Comparison of ENCODE assay signal across 7 cellular contexts in the genomic region with DNA sequence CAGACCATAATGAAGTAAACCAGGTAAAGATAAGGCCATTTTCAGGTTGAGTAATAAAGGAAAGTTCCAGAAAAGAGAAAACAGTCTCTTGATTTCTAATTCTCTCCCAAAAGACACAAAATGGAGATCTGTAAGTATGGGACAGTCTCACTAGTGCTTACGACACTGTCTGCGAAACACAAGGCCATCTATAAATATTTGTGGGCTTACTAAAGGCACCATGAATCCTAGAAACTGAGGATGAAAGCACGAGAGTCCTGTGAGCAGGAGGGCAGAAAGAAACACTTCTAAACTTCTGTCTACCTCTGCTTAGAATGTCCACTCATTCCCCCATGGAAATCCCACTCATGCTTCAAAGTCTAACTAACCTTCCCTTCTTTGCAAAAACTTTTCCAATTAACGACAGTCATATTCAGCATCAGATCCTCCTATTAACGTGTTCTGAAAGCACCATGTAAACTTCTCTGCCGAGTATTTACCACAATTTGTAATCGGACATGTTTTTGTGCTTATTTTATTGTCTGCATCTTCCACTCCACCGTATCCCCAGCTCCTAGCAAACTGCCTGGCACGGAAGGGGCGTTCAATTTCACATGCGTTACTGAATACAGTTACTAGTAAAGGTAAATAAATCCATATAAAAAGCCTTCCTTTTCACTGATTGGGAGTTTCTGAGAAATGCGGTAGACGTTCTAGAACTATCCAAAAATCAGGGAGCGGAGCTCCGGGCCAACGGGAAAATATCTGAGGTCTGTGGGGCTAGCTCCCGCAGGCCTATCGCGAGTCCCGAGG. TPM values are rescaled to one million over a fixed set of nuclear protein-coding genes. Genes with fewer than 3 reads are reported as not detected.
DNase-seq lines count a peak whose midpoint lies in the region; ATAC-seq and TF ChIP-seq lines count a peak whose summit lies in the region.

No MANE protein-coding gene starts in this region.

- DNase-seq in choroid plexus epithelial cell (ENCODE audit: low read depth) (peak; percentile 43), myocyte (ENCODE audit: low read depth) (peak; percentile 32), occipital lobe (lab: John Stamatoyannopoulos, UW) (no peak), COLO668 (lab: John Stamatoyannopoulos, UW; ENCODE audit: unreplicated experiment) (no peak)

- ATAC-seq in GM18868 (IDR thresholded peaks at IDR 0.05; ENCODE audit: unreplicated experiment) (peak; percentile 0), HG02571 (IDR thresholded peaks at IDR 0.05; ENCODE audit: unreplicated experiment) (no peak)

- H3K4me3 ChIP-seq in HUES48 (ENCODE audit: low read depth, low read length) (peak overlapping the region; percentile 94), choroid plexus epithelial cell (ENCODE audit: low read depth, low read length) (peak overlapping the region; percentile 74)

- no peaks in the 10 kb centered on the region for H3K4me1 ChIP-seq in HUES48 (ENCODE audit: control insufficient read depth, insufficient read depth, low read length)

- H3K9me3 ChIP-seq in HUES48 (ENCODE audit: control insufficient read depth, insufficient read depth, low read length), result no peaks in the 10 kb centered on the region

- peak overlapping the region; percentile 86 for H3K9ac ChIP-seq in HUES48 (ENCODE audit: low read depth, low read length)

- TF ChIP-seq CTCF in choroid plexus epithelial cell (conservative IDR thresholded peaks at IDR 0.05; ENCODE audit: low read depth, low read length), result no peak

- H3K36me3 ChIP-seq in HUES48 (ENCODE audit: control insufficient read depth, insufficient read depth, low read length), result peaks cover 33% of the 10 kb centered on the region

- H3K27me3 ChIP-seq in HUES48 (ENCODE audit: control insufficient read depth, insufficient read depth, low read length), result 0 out of 2 replicates have a peak, but pooled peaks cover 7% of the 10 kb centered on the region

- H3K27ac ChIP-seq in HUES48 (ENCODE audit: low read depth, low read length), result peak overlapping the region; percentile 85

RNA-seq across cellular contexts. Expression of a gene that starts 0.7 kb away (rescaled TPM):
- total RNA-seq in myocyte, result 77.4 and 92.0 TPM in 2 replicates
- 64.3 TPM for polyA plus RNA-seq in myocyte (2012)
- 78.8 TPM for total RNA-seq in occipital lobe

RNA-seq across cellular contexts. Expression of a gene that starts 0.9 kb away (rescaled TPM):
- total RNA-seq in myocyte (20.0 TPM in 2 replicates), occipital lobe (8.4 TPM)
- polyA plus RNA-seq in myocyte (2012), result 8.5 TPM

RNA-seq across cellular contexts. Expression of a gene that starts 45.8 kb away (rescaled TPM):
- total RNA-seq in myocyte (0.05 TPM in 1 of 2 replicates, not detected in the other), occipital lobe (not detected)
- not detected for polyA plus RNA-seq in myocyte (2012)

Comparison
In these comparisons a context has a peak if more than half of its experiments do, and no peak if none do; other contexts are left out.
1. DNase-seq: peak in choroid plexus epithelial cell (single experiment) and myocyte (single experiment); none in occipital lobe (single experiment) and COLO668 (single experiment).